In the genomic region with DNA sequence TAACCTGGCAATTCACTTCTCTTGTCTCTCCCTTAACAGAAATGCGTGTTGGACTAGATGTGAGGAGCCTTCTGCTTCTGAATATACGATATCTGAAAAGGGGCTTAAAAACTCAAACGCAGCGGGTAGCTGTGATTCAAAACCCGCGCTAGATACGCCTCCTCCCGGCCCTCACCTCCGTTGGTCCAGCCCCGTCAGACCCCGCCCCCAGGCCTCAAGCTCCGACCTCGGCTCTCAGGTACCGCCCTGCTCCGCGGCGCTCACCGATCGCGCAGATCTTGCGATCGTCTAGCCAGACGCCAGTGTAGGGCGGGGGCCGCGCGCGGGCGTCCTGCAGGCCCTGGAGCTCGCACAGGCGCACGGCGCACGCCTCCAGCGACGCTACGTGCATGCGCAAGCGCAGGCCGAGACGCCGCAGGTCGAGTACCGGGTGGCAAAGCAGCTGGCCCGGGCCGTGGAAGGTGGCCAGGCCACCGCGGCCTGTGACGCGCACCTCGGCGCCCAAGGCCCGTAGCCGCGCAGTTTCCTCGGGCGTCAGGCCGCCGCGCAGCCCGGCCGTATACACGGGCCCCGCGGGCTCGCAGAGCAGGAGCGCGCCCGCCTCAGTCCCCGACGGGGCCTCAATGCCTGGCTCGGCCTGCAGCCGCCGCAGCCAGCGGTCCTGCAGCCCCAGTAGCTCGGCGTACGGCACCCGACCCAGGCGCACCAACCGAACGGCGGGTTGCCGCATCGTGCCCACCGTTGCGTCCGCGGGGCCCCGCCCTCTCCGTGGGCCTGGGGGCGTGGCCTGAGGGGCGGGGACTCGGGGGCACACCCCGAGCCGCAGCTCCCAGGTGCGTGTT, we compare ENCODE assay signal across 8 cellular contexts. TPM values are rescaled to one million over a fixed set of nuclear protein-coding genes. Genes with fewer than 3 reads are reported as not detected.
DNase-seq lines count a peak whose midpoint lies in the region; ATAC-seq and TF ChIP-seq lines count a peak whose summit lies in the region.

Gene LIPT2 (minus strand): TSS at position 751 of the 842 bp plus-strand sequence. CDS start 21 bp downstream, at position 730.

- H3K27ac ChIP-seq in OCI-LY3 (ENCODE audit: low read length): peak within 1 kb of the TSS; percentile 79

- peak within 1 kb of the TSS; percentile 82 for H2AFZ ChIP-seq in OCI-LY3 (ENCODE audit: low read depth, low read length)

- H3K9ac ChIP-seq in OCI-LY3 (ENCODE audit: low read length): peak within 1 kb of the TSS; percentile 86

- peak; percentile 95 for ATAC-seq in GM21528 (IDR thresholded peaks at IDR 0.05; ENCODE audit: low FRiP score, unreplicated experiment)
- peak; percentile 98 for ATAC-seq in mucosa of descending colon

- no peaks in the 10 kb centered on the region for H3K9me3 ChIP-seq in OCI-LY3 (ENCODE audit: insufficient read depth, low read length)
- no peaks in the 10 kb centered on the region for H3K9me3 ChIP-seq in mucosa of descending colon

- DNase-seq in DMS 273 treated with DMSO at 0.1 percent for 48 hours (lab: John Stamatoyannopoulos, UW) (peak; percentile 72), HuH-7.5 (ENCODE audit: low spot score) (peak; percentile 68), activated T-cell treated with anti-CD3 and anti-CD28 coated beads for 4 hours (peak; percentile 96), epithelial cell of proximal tubule (ENCODE audit: low read depth) (peak; percentile 46), mucosa of descending colon (peak; percentile 98 to 99 (median 99))
- peak; percentile 84 to 95 for DNase-seq in stimulated activated CD8-positive, alpha-beta memory T cell treated with anti-CD3 and anti-CD28 coated beads, Interleukin-4, amount 100 ng/mL, for 1 hour (ENCODE audit: low read depth in 2 of 2, low spot score in 1 of 2)

- no peaks in the 10 kb centered on the region for H3K79me2 ChIP-seq in OCI-LY3 (ENCODE audit: low read length)

- no peak for TF ChIP-seq CTCF in OCI-LY3 (IDR thresholded peaks at IDR 0.05; ENCODE audit: low read depth, low read length)
- TF ChIP-seq CTCF in epithelial cell of proximal tubule (conservative IDR thresholded peaks at IDR 0.05; ENCODE audit: low read depth, low read length): no peak
- TF ChIP-seq CTCF in mucosa of descending colon (IDR thresholded peaks at IDR 0.05): no peak

- H3K4me3 ChIP-seq in OCI-LY3 (ENCODE audit: low read length) (peak within 1 kb of the TSS; percentile 81), epithelial cell of proximal tubule (ENCODE audit: low read depth, low read length) (peak within 1 kb of the TSS; percentile 79), mucosa of descending colon (peak within 1 kb of the TSS; percentile 79)

- intact Hi-C loops in mucosa of descending colon (cut with DNase I, micrococcal nuclease): no loop called here

- no peaks in the 10 kb centered on the region for H4K20me1 ChIP-seq in OCI-LY3 (ENCODE audit: insufficient read depth, low read length)

- no peaks in the 10 kb centered on the region for H3K36me3 ChIP-seq in OCI-LY3 (replicated peaks; ENCODE audit: low read depth, low read length)
- H3K36me3 ChIP-seq in mucosa of descending colon (ENCODE audit: low read depth): no peaks in the 10 kb centered on the region

- H3K4me2 ChIP-seq in OCI-LY3 (ENCODE audit: low read length): peak within 1 kb of the TSS; percentile 66

- no peaks in the 10 kb centered on the region for H3K27me3 ChIP-seq in OCI-LY3 (ENCODE audit: low read depth, low read length)

- H3K4me1 ChIP-seq in OCI-LY3 (ENCODE audit: low read length): peaks cover 10% of the 10 kb centered on the region
- H3K4me1 ChIP-seq in mucosa of descending colon (ENCODE audit: low read depth): no peaks in the 10 kb centered on the region

RNA-seq across cellular contexts. Expression of gene LIPT2, which starts in this region (rescaled TPM):
- total RNA-seq in epithelial cell of proximal tubule: 7.1 and 8.8 TPM in 2 replicates
- 1 to 10 TPM; 3.2 to 4.8 (median 4.1) TPM for total RNA-seq in mucosa of descending colon

Comparison
In these comparisons a context has a peak if more than half of its experiments do, and no peak if none do; other contexts are left out.
1. Peak in every context shown above with its lines: DNase-seq, ATAC-seq, H3K4me3 ChIP-seq and H3K27ac ChIP-seq.
2. DNase-seq: peak in every context shown above with its lines; median percentile 99 in mucosa of descending colon; 96 in activated T-cell treated with anti-CD3 and anti-CD28 coated beads for 4 hours; 90 in stimulated activated CD8-positive, alpha-beta memory T cell treated with anti-CD3 and anti-CD28 coated beads, Interleukin-4, amount 100 ng/mL, for 1 hour; 72 in DMS 273 treated with DMSO at 0.1 percent for 48 hours; 68 in HuH-7.5; 46 in epithelial cell of proximal tubule.